ENCODE assay signal across 9 cellular contexts in the genomic region with DNA sequence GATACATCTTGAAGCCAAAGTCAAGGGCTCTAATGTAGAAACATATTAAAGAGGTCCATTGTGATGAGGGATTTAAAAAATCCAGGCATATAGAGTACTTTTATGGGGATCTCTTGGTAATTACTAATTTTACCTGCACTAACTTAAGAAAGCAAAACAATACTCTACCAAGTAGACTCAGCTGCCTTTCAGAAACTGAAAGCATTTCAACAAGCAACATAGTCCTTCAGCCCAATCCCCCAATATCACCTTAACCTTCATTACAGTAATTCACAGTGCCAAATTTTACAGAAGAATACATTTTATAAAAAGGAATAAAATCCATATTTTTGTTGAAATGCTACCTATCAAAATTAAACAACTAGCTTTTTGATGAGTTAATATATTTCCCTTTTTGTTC.
"Had no signal": no experiment of that assay in that cellular context is flagged by ENCODE, and none has a peak within 500 bp of the region (broad histone marks: within the 10 kb centered on the region; RNA-seq: fewer than 3 reads in every experiment).

No MANE protein-coding gene starts in this region.

- H2AFZ ChIP-seq: GM23338 had no signal

- H3K4me3 ChIP-seq: GM23338 had no signal

- ATAC-seq: GM23338, HepG2 had no signal

- H3K4me2 ChIP-seq: GM23338, KMS-11 had no signal

- FAIRE-seq: H1, H54, HepG2 had no signal

- DNase-seq: H9, HCEC 1CT, KBM-7 had no signal

- H3K27ac ChIP-seq: HL-60, KMS-11 had no signal

- H3K9ac ChIP-seq: KMS-11 had no signal
